In genomic region chr7:111869266-111869665, GRCh38 we compare ENCODE assay signal across 15 cellular contexts.
DNase-seq lines count a peak whose midpoint lies in the region; ATAC-seq and TF ChIP-seq lines count a peak whose summit lies in the region.
"Had no signal": no experiment of that assay in that cellular context is flagged by ENCODE, and none has a peak within 500 bp of the region (broad histone marks: within the 10 kb centered on the region; RNA-seq: fewer than 3 reads in every experiment).

No MANE protein-coding gene starts in this region.

- WGBS in SK-N-SH (ENCODE audit: low lambda C conversion rate) = 94% methylated on average over 3 of the region's 3 CpGs

- DNase-seq in Right ventricle myocardium superior = no peak
- no peak for DNase-seq in left cardiac atrium
- DNase-seq in SK-N-DZ (ENCODE audit: low spot score) = peak; percentile 73
- no peak for DNase-seq in nephron progenitor cell
- DNase-seq in MCF 10A (ENCODE audit: unreplicated experiment) = no peak
- no peak for DNase-seq in chondrocyte (ENCODE audit: low spot score)
- DNase-seq in SK-N-SH = no peak
- DNase-seq: C1 segment of cervical spinal cord; CD4-positive, alpha-beta memory T cell; DMS153; GF-D8; GOT3; H9 had no signal

- H3K9me3 Mint-ChIP-seq in nephron progenitor cell (no peaks in the 10 kb centered on the region), MCF 10A (ENCODE audit: unreplicated experiment) (no peaks in the 10 kb centered on the region), chondrocyte (ENCODE audit: low read depth) (no peaks in the 10 kb centered on the region)
- H3K9me3 Mint-ChIP-seq: CD4-positive, alpha-beta memory T cell; H9 had no signal

- no peaks in the 10 kb centered on the region for H3K9me2 ChIP-seq in SK-N-SH

- H3F3A ChIP-seq in SK-N-SH (replicated peaks; ENCODE audit: insufficient read depth) = no peaks in the 10 kb centered on the region

- intact Hi-C loops in Right ventricle myocardium superior (cut with DNase I) (no loop called here), left cardiac atrium (cut with DNase I) (no loop called here), MCF 10A (cut with micrococcal nuclease) (no loop called here)

- no peak for TF ChIP-seq CTCF in nephron progenitor cell (IDR thresholded peaks at IDR 0.05)
- no peak for TF ChIP-seq CTCF in MCF 10A (IDR thresholded peaks at IDR 0.05; ENCODE audit: unreplicated experiment)
- no peak for TF ChIP-seq CTCF in chondrocyte (IDR thresholded peaks at IDR 0.05)
- TF ChIP-seq CTCF in SK-N-SH (IDR thresholded peaks at IDR 0.05) = no peak

- no TSS peak for BruUV-seq in MCF 10A (replicated peaks; lab: Mats Ljungman, UMichigan)

- peak overlapping the region; percentile 4 for H3K27ac Mint-ChIP-seq in nephron progenitor cell
- no peak overlapping the region for H3K27ac Mint-ChIP-seq in MCF 10A (ENCODE audit: low read depth, unreplicated experiment)
- no peak overlapping the region for H3K27ac Mint-ChIP-seq in chondrocyte (ENCODE audit: unreplicated experiment)
- H3K27ac Mint-ChIP-seq: B cell; CD4-positive, alpha-beta memory T cell; H9 had no signal

- H2AFZ ChIP-seq in SK-N-SH (ENCODE audit: low read depth) = no peak overlapping the region

- peaks cover 35% of the 10 kb centered on the region for H3K36me3 Mint-ChIP-seq in nephron progenitor cell (ENCODE audit: low read depth)
- H3K36me3 Mint-ChIP-seq in MCF 10A (ENCODE audit: insufficient read depth, unreplicated experiment) = no peaks in the 10 kb centered on the region
- peaks cover 22% of the 10 kb centered on the region for H3K36me3 Mint-ChIP-seq in chondrocyte (ENCODE audit: low read depth)
- H3K36me3 Mint-ChIP-seq: CD4-positive, alpha-beta memory T cell had no signal

- H3K4me1 Mint-ChIP-seq in nephron progenitor cell = peaks cover 58% of the 10 kb centered on the region
- peaks cover 7% of the 10 kb centered on the region for H3K4me1 Mint-ChIP-seq in MCF 10A (ENCODE audit: insufficient read depth, unreplicated experiment)
- peaks cover 30% of the 10 kb centered on the region for H3K4me1 Mint-ChIP-seq in chondrocyte (ENCODE audit: low read depth)
- H3K4me1 Mint-ChIP-seq: B cell; CD4-positive, alpha-beta memory T cell had no signal

- no peak overlapping the region for H3K27ac ChIP-seq in SK-N-SH (ENCODE audit: low read depth in 2 of 2, low read length in 1 of 2)

- TF ChIP-seq RAD21 in SK-N-SH (IDR thresholded peaks at IDR 0.05; ENCODE audit: low read length) = no peak

- H3K27me3 ChIP-seq in SK-N-SH (ENCODE audit: insufficient read depth) = no peaks in the 10 kb centered on the region

- no peak overlapping the region for H3K4me3 ChIP-seq in SK-N-SH (ENCODE audit: low read depth in 2 of 2, low read length in 1 of 2)
- H3K4me3 ChIP-seq: GM12878 had no signal

- H3K4me1 ChIP-seq in SK-N-SH (ENCODE audit: control insufficient read depth in 1 of 2, insufficient read depth in 2 of 2, low read depth in 1 of 2, low read length in 1 of 2) = peaks cover 0 to 20% of the 10 kb centered on the region in 2 experiments; a peak in 2 of 4 replicates

- H4K20me1 ChIP-seq in SK-N-SH (ENCODE audit: insufficient read depth) = no peaks in the 10 kb centered on the region

- no peaks in the 10 kb centered on the region for H3K79me2 ChIP-seq in SK-N-SH (ENCODE audit: insufficient read depth)

- CTCF ChIA-PET in MCF 10A (lab: Yijun Ruan, JAX) (interaction anchor here (0.5 to 5.5 kb wide), 4 partner anchors 14 to 1535 kb away, joined by 3 to 30 read pairs (median 4); no protein-coding TSS in a partner anchor), SK-N-SH (lab: Yijun Ruan, JAX) (interaction anchor here (1.2 to 11.2 kb wide), 4 partner anchors 9 to 106 kb away, joined by 3 to 120 read pairs (median 8); no protein-coding TSS in a partner anchor)

- no peak overlapping the region for H3K4me3 Mint-ChIP-seq in nephron progenitor cell
- no peak overlapping the region for H3K4me3 Mint-ChIP-seq in MCF 10A (ENCODE audit: unreplicated experiment)
- H3K4me3 Mint-ChIP-seq in chondrocyte (ENCODE audit: unreplicated experiment) = no peak overlapping the region
- H3K4me3 Mint-ChIP-seq: B cell; CD4-positive, alpha-beta memory T cell; H9 had no signal

- H3K27me3 Mint-ChIP-seq in nephron progenitor cell (ENCODE audit: low read depth, poor library complexity) = peaks cover 4% of the 10 kb centered on the region
- no peaks in the 10 kb centered on the region for H3K27me3 Mint-ChIP-seq in MCF 10A (ENCODE audit: insufficient read depth, unreplicated experiment)
- no peaks in the 10 kb centered on the region for H3K27me3 Mint-ChIP-seq in chondrocyte (ENCODE audit: low read depth)
- H3K27me3 Mint-ChIP-seq: B cell had no signal

- POLR2A ChIA-PET in MCF 10A (lab: Yijun Ruan, JAX) = interaction anchor here (0.7 to 1.1 kb wide), 2 partner anchors 20 to 45 kb away, joined by 3 read pairs; no protein-coding TSS in a partner anchor
- POLR2A ChIA-PET in SK-N-SH (lab: Yijun Ruan, JAX) = no interaction called here

- H3K9ac ChIP-seq in SK-N-SH = no peak overlapping the region

- H3K4me2 ChIP-seq in SK-N-SH = no peak overlapping the region

- ATAC-seq in Right ventricle myocardium superior (ENCODE audit: poor library complexity) (peak; percentile 25), left cardiac atrium (no peak)
- ATAC-seq: GM12878 had no signal

- H3K9me3 ChIP-seq in SK-N-SH = no peaks in the 10 kb centered on the region

- TF ChIP-seq EP300 in SK-N-SH (IDR thresholded peaks at IDR 0.05; ENCODE audit: borderline replicate concordance in 1 of 2, low read depth in 1 of 2, low read length in 1 of 2) = no peak

- peaks cover 0 to 29% of the 10 kb centered on the region in 2 experiments for H3K36me3 ChIP-seq in SK-N-SH (replicated peaks in 1 of 2; ENCODE audit: control insufficient read depth in 1 of 2, insufficient read depth in 2 of 2, low read length in 1 of 2)

TF ChIP-seq in SK-N-SH, 30 proteins besides CTCF, POLR2A, EP300 and RAD21:
- TF ChIP-seq USF1 (IDR thresholded peaks at IDR 0.05; ENCODE audit: borderline replicate concordance, low read depth) = no peak
- TF ChIP-seq SIN3A (IDR thresholded peaks at IDR 0.05; ENCODE audit: borderline replicate concordance, low read depth, low read length) = no peak
- TF ChIP-seq POLR2AphosphoS5 (IDR thresholded peaks at IDR 0.05; ENCODE audit: low read depth, low read length) = no peak
- TF ChIP-seq USF2 (IDR thresholded peaks at IDR 0.05; ENCODE audit: borderline replicate concordance, low read depth, low read length) = no peak
- no peak for TF ChIP-seq SMC3 (IDR thresholded peaks at IDR 0.05; ENCODE audit: low read depth, low read length)
- TF ChIP-seq REST (IDR thresholded peaks at IDR 0.05; ENCODE audit: low read depth, low read length) = no peak
- TF ChIP-seq EZH2phosphoT487 (IDR thresholded peaks at IDR 0.05; ENCODE audit: borderline replicate concordance, low read depth) = no peak
- TF ChIP-seq FOSL2 (IDR thresholded peaks at IDR 0.05; ENCODE audit: borderline replicate concordance, low read depth) = no peak
- TF ChIP-seq MXI1 (IDR thresholded peaks at IDR 0.05; ENCODE audit: low read depth, low read length) = no peak
- TF ChIP-seq TAF1 (IDR thresholded peaks at IDR 0.05; ENCODE audit: borderline replicate concordance, low read depth, low read length) = no peak
- TF ChIP-seq RXRA (IDR thresholded peaks at IDR 0.05; ENCODE audit: borderline replicate concordance, low read depth) = no peak
- no peak for TF ChIP-seq RFX5 (IDR thresholded peaks at IDR 0.05; ENCODE audit: low read length)
- TF ChIP-seq FOXM1 (IDR thresholded peaks at IDR 0.05; ENCODE audit: low read depth) = no peak
- TF ChIP-seq MEF2A (IDR thresholded peaks at IDR 0.05; ENCODE audit: borderline replicate concordance, low read depth) = no peak
